25 cellular contexts compared by ENCODE assay signal in genomic region chr3:123768480-123769359, GRCh38.
DNase-seq lines count a peak whose midpoint lies in the region; ATAC-seq and TF ChIP-seq lines count a peak whose summit lies in the region.
"Had no signal": no experiment of that assay in that cellular context is flagged by ENCODE, and none has a peak within 500 bp of the region (broad histone marks: within the 10 kb centered on the region; RNA-seq: fewer than 3 reads in every experiment).

No MANE protein-coding gene starts in this region.

- no peak overlapping the region for H2AFZ ChIP-seq in H9 (ENCODE audit: low read length)

- no peak overlapping the region for H2AK5ac ChIP-seq in H9 (ENCODE audit: insufficient read length, low read length)

- no peak overlapping the region for H2BK15ac ChIP-seq in H9 (ENCODE audit: low read depth, low read length)

- peak overlapping the region; percentile 26 for H4K91ac ChIP-seq in H9 (ENCODE audit: insufficient read length, low read depth, low read length)

- WGBS in H9 (ENCODE audit: extremely low coverage, insufficient read length, low lambda C conversion rate) = no CpG with 5 or more reads among the region's 8 CpGs
- 76 to 79% methylated on average over 8 of the region's 8 CpGs for WGBS in upper lobe of left lung, 2 donors

- no peaks in the 10 kb centered on the region for H3K23me2 ChIP-seq in H9 (ENCODE audit: insufficient read length, low read depth, low read length, poor library complexity, severe bottlenecking)

- no peaks in the 10 kb centered on the region for H3K36me3 Mint-ChIP-seq in H9 (ENCODE audit: insufficient read depth in 1 of 3, low read depth in 3 of 3)
- H3K36me3 Mint-ChIP-seq: activated naive CD4-positive, alpha-beta T cell treated with anti-CD3 and anti-CD28 coated beads, Interleukin-2, amount 50 U/mL, for 24 hours; memory B cell had no signal

- no peak overlapping the region for H2BK12ac ChIP-seq in H9 (ENCODE audit: insufficient read length, low read depth, low read length)

- no peak overlapping the region for H4K5ac ChIP-seq in H9 (ENCODE audit: insufficient read length, low read depth, low read length)

- no peak overlapping the region for H3K9ac ChIP-seq in H9 (ENCODE audit: extremely low read depth, insufficient read length, low read length)

- H3K36me3 ChIP-seq in lower lobe of right lung (no peaks in the 10 kb centered on the region), upper lobe of left lung (no peaks in the 10 kb centered on the region)
- H3K36me3 ChIP-seq: Peyer's patch, thyroid gland had no signal

- no peaks in the 10 kb centered on the region for H3K9me3 ChIP-seq in H9 (ENCODE audit: control insufficient read depth, low read depth, low read length)
- no peaks in the 10 kb centered on the region for H3K9me3 ChIP-seq in lower lobe of right lung
- no peaks in the 10 kb centered on the region for H3K9me3 ChIP-seq in upper lobe of left lung
- H3K9me3 ChIP-seq: Caco-2, Peyer's patch, thyroid gland had no signal

- no peak overlapping the region for H2BK5ac ChIP-seq in H9 (ENCODE audit: insufficient read length, low read length)

- intact Hi-C loops in lower lobe of right lung (cut with DNase I) = no loop called here

- H3K79me2 ChIP-seq in H9 (ENCODE audit: insufficient read depth, low read length) = no peaks in the 10 kb centered on the region

- H3K14ac ChIP-seq in H9 (ENCODE audit: insufficient read depth, low read length) = no peak overlapping the region

- H4K20me1 ChIP-seq in H9 (ENCODE audit: control insufficient read depth, insufficient read depth, insufficient read length) = no peaks in the 10 kb centered on the region

- TF ChIP-seq EP300 in upper lobe of left lung (IDR thresholded peaks at IDR 0.05) = no peak

- H3K4me1 ChIP-seq in H9 (ENCODE audit: insufficient read depth, low read length) = no peaks in the 10 kb centered on the region; the same call in 1 of the 2 replicates
- H3K4me1 ChIP-seq in lower lobe of right lung = no peaks in the 10 kb centered on the region
- peaks cover 0 to 15% (median 7%) of the 10 kb centered on the region in 4 donors for H3K4me1 ChIP-seq in upper lobe of left lung
- H3K4me1 ChIP-seq: Peyer's patch, thyroid gland had no signal

- H3K4ac ChIP-seq in H9 (ENCODE audit: low read depth, low read length) = no peak overlapping the region

- H4K8ac ChIP-seq in H9 (replicated peaks; ENCODE audit: insufficient read length, low read depth, low read length) = no peak overlapping the region

- H3K27ac Mint-ChIP-seq in H9 = no peak overlapping the region
- H3K27ac Mint-ChIP-seq: activated CD4-positive, alpha-beta T cell treated with anti-CD3 and anti-CD28 coated beads for 36 hours; activated CD8-positive, alpha-beta T cell treated with anti-CD3 and anti-CD28 coated beads, Interleukin-2, amount 10 ng/mL, durations not matched to agents 7 days and 5 days; activated naive CD4-positive, alpha-beta T cell treated with anti-CD3 and anti-CD28 coated beads, Interleukin-2, amount 50 U/mL, for 24 hours; activated T-helper 17 cell treated with anti-CD3 and anti-CD28 coated beads, Interleukin-2, amount 50 U/mL, for 72 hours; memory B cell; stimulated activated naive CD8-positive, alpha-beta T cell treated with anti-CD3 and anti-CD28 coated beads, Interleukin-15, Interleukin-2, amounts not matched to agents 100 ng/mL and 50 ng/mL, for 24 hours had no signal

- ATAC-seq in SK-N-SH treated with all-trans-retinoic acid at 6 μM for 48 hours (no peak), lower lobe of right lung (no peak), upper lobe of left lung (ENCODE audit: low FRiP score in 2 of 2) (no peak), GM21786 (IDR thresholded peaks at IDR 0.05; ENCODE audit: unreplicated experiment) (no peak), GM19035 (IDR thresholded peaks at IDR 0.05; ENCODE audit: unreplicated experiment) (no peak), GM18517 (IDR thresholded peaks at IDR 0.05; ENCODE audit: unreplicated experiment) (no peak)
- ATAC-seq: activated CD4-positive, alpha-beta T cell treated with anti-CD3 and anti-CD28 coated beads for 36 hours; activated CD8-positive, alpha-beta T cell treated with anti-CD3 and anti-CD28 coated beads, Interleukin-2, amount 10 ng/mL, durations not matched to agents 7 days and 5 days; activated T-helper 17 cell treated with anti-CD3 and anti-CD28 coated beads, Interleukin-2, amount 50 U/mL, for 72 hours; right cardiac atrium had no signal

- H3K4me3 ChIP-seq in lower lobe of right lung (no peak overlapping the region), upper lobe of left lung (no peak overlapping the region)
- H3K4me3 ChIP-seq: Peyer's patch, thyroid gland had no signal

- no peak overlapping the region for H3K56ac ChIP-seq in H9 (ENCODE audit: insufficient read length, low read depth, low read length)

- no peaks in the 10 kb centered on the region; the same call in 1 of the 2 replicates for H3K27me3 Mint-ChIP-seq in H9 (ENCODE audit: low read depth)

- in situ Hi-C loops in GM13977 (cut with MboI; ENCODE audit: low pct_unique_long_range_greater_than_20kb, low sequenced_read_pairs, unreplicated experiment) = no loop called here

- TF ChIP-seq CTCF in H9 (conservative IDR thresholded peaks at IDR 0.05) (no peak), lower lobe of right lung (IDR thresholded peaks at IDR 0.05) (no peak), upper lobe of left lung (IDR thresholded peaks at IDR 0.05) (no peak), GM13977 (IDR thresholded peaks at IDR 0.05; ENCODE audit: extremely low read depth, insufficient read depth, missing control alignments) (no peak)

- H2BK120ac ChIP-seq in H9 (ENCODE audit: low read depth, low read length, poor library complexity, severe bottlenecking) = no peak overlapping the region

- H3K4me3 Mint-ChIP-seq in H9 = no peak overlapping the region
- H3K4me3 Mint-ChIP-seq: activated CD4-positive, alpha-beta T cell treated with anti-CD3 and anti-CD28 coated beads for 36 hours; activated CD8-positive, alpha-beta T cell treated with anti-CD3 and anti-CD28 coated beads, Interleukin-2, amount 10 ng/mL, durations not matched to agents 7 days and 5 days; activated naive CD4-positive, alpha-beta T cell treated with anti-CD3 and anti-CD28 coated beads, Interleukin-2, amount 50 U/mL, for 24 hours; activated T-helper 17 cell treated with anti-CD3 and anti-CD28 coated beads, Interleukin-2, amount 50 U/mL, for 72 hours; memory B cell; stimulated activated naive CD8-positive, alpha-beta T cell treated with anti-CD3 and anti-CD28 coated beads, Interleukin-15, Interleukin-2, amounts not matched to agents 100 ng/mL and 50 ng/mL, for 24 hours had no signal

- H3K9me3 Mint-ChIP-seq in H9 = no peaks in the 10 kb centered on the region
- H3K9me3 Mint-ChIP-seq: activated naive CD4-positive, alpha-beta T cell treated with anti-CD3 and anti-CD28 coated beads, Interleukin-2, amount 50 U/mL, for 24 hours; activated T-helper 17 cell treated with anti-CD3 and anti-CD28 coated beads, Interleukin-2, amount 50 U/mL, for 72 hours; memory B cell; stimulated activated naive CD8-positive, alpha-beta T cell treated with anti-CD3 and anti-CD28 coated beads, Interleukin-15, Interleukin-2, amounts not matched to agents 100 ng/mL and 50 ng/mL, for 24 hours had no signal

- H3K27me3 ChIP-seq in H9 (ENCODE audit: insufficient read depth, low read length) = no peaks in the 10 kb centered on the region
- H3K27me3 ChIP-seq in lower lobe of right lung (ENCODE audit: low read depth) = no peaks in the 10 kb centered on the region
- no peaks in the 10 kb centered on the region for H3K27me3 ChIP-seq in upper lobe of left lung
- H3K27me3 ChIP-seq: Peyer's patch, thyroid gland had no signal

- no peak overlapping the region for H3T11ph ChIP-seq in H9 (ENCODE audit: low read length)

- H3K4me2 ChIP-seq in H9 (ENCODE audit: insufficient read depth, insufficient read length, low read length) = no peak overlapping the region

- DNase-seq in H9 (no peak), lower lobe of right lung (no peak), upper lobe of left lung (no peak), GM13977 (ENCODE audit: low spot score) (no peak)
- DNase-seq: activated CD4-positive, alpha-beta T cell treated with anti-CD3 and anti-CD28 coated beads for 36 hours; activated CD8-positive, alpha-beta T cell treated with anti-CD3 and anti-CD28 coated beads, Interleukin-2, amount 10 ng/mL, durations not matched to agents 7 days and 5 days; Caco-2; effector CD4-positive, alpha-beta T cell; HCEC 1CT; NCI-H146; NCI-H226; NCI-H526 treated with DMSO at 0.1 percent for 48 hours; Peyer's patch; right cardiac atrium; SHP77; stimulated activated CD8-positive, alpha-beta memory T cell treated with anti-CD3 and anti-CD28 coated beads, Interleukin-4, amount 100 ng/mL, for 48 hours; thyroid gland had no signal

- no peak overlapping the region for H3K23ac ChIP-seq in H9 (ENCODE audit: insufficient read length, low read depth, low read length)

- H2BK20ac ChIP-seq in H9 (ENCODE audit: low read depth, low read length, poor library complexity, severe bottlenecking) = no peak overlapping the region

- H3K4me1 Mint-ChIP-seq in H9 = peaks cover 12 to 13% of the 10 kb centered on the region in 2 experiments
- H3K4me1 Mint-ChIP-seq: activated CD4-positive, alpha-beta T cell treated with anti-CD3 and anti-CD28 coated beads for 36 hours; activated naive CD4-positive, alpha-beta T cell treated with anti-CD3 and anti-CD28 coated beads, Interleukin-2, amount 50 U/mL, for 24 hours; activated T-helper 17 cell treated with anti-CD3 and anti-CD28 coated beads, Interleukin-2, amount 50 U/mL, for 72 hours; memory B cell had no signal

- H3K18ac ChIP-seq in H9 (ENCODE audit: insufficient read length, low read depth, low read length) = no peak overlapping the region

- H3K79me1 ChIP-seq in H9 (ENCODE audit: insufficient read depth, low read depth, low read length, poor library complexity, severe bottlenecking) = no peaks in the 10 kb centered on the region

- no peak for TF ChIP-seq POLR2A in upper lobe of left lung (IDR thresholded peaks at IDR 0.05)

- H3K27ac ChIP-seq in H9 (ENCODE audit: insufficient read length, low read depth, low read length) (no peak overlapping the region), lower lobe of right lung (peak overlapping the region; percentile 14), upper lobe of left lung (peak overlapping the region; percentile 29 to 47 (median 42))
- H3K27ac ChIP-seq: Peyer's patch, thyroid gland had no signal

TF ChIP-seq in SK-N-SH treated with all-trans-retinoic acid at 6 μM for 48 hours, 23 proteins besides CTCF, POLR2A, EP300 and RAD21:
- TF ChIP-seq ISL1 (CRISPR knock-in tag; IDR thresholded peaks at IDR 0.05) (peak; percentile 79), ESRRG (CRISPR knock-in tag; IDR thresholded peaks at IDR 0.05) (no peak), ZNF70 (CRISPR knock-in tag; IDR thresholded peaks at IDR 0.05) (no peak), GLIS3 (CRISPR knock-in tag; IDR thresholded peaks at IDR 0.05) (no peak)
